28 cellular contexts compared by ENCODE assay signal in the genomic region with DNA sequence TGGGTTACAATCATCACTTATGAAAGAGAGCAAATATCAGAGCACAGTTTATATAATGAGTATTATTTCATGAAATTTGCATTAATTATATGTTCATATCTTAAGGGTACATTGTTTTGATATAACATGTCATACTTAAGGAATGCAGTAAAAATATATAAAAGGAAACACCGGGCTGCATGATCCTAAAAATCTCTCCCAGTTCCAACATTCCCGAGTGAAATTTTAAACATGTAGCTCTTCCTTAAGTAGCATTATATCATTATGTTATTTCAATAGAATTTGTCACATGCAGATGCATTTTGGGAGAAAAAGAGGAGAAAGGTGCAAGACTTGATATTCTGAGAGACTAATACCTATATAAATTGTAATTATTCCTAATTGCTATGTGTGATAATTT.
"Had no signal": no experiment of that assay in that cellular context is flagged by ENCODE, and none has a peak within 500 bp of the region (broad histone marks: within the 10 kb centered on the region; RNA-seq: fewer than 3 reads in every experiment).

No MANE protein-coding gene starts in this region.

- H3K27me3 Mint-ChIP-seq: naive B cell; progenitor cell of endocrine pancreas; stimulated activated naive B cell treated with anti-CD40 and anti-IgM and Interleukin-4, amounts not matched to agents 10 μg/mL and 1 μg/mL and 100 μg/mL, for 72 hours had no signal

- H3K36me3 ChIP-seq: left lung, lower lobe of right lung, ovary, right atrium auricular region, right lobe of liver, stomach, tibial artery, upper lobe of right lung had no signal

- FAIRE-seq: islet of Langerhans, kidney, urothelium cell line had no signal

- H3K27ac Mint-ChIP-seq: immature natural killer cell; naive B cell; natural killer cell; nephron progenitor cell; progenitor cell of endocrine pancreas; stimulated activated naive B cell treated with anti-CD40 and anti-IgM and Interleukin-4, amounts not matched to agents 10 μg/mL and 1 μg/mL and 100 μg/mL, for 72 hours had no signal

- H3K36me3 Mint-ChIP-seq: immature natural killer cell; naive B cell; natural killer cell; stimulated activated naive B cell treated with anti-CD40 and anti-IgM and Interleukin-4, amounts not matched to agents 10 μg/mL and 1 μg/mL and 100 μg/mL, for 72 hours had no signal

- H3K9me3 ChIP-seq: left lung, lower lobe of right lung, ovary, right atrium auricular region, right lobe of liver, stomach, testis, tibial artery, upper lobe of right lung had no signal

- H3K4me3 ChIP-seq: left lung, lower lobe of right lung, ovary, right atrium auricular region, right lobe of liver, stomach, testis, tibial artery, upper lobe of right lung had no signal

- H3K4me1 ChIP-seq: left lung, lower lobe of right lung, right lobe of liver, testis, upper lobe of right lung had no signal

- H3K4me3 Mint-ChIP-seq: immature natural killer cell; naive B cell; natural killer cell; nephron progenitor cell; stimulated activated naive B cell treated with anti-CD40 and anti-IgM and Interleukin-4, amounts not matched to agents 10 μg/mL and 1 μg/mL and 100 μg/mL, for 72 hours had no signal

- H3K27ac ChIP-seq: left lung, lower lobe of right lung, ovary, right atrium auricular region, right lobe of liver, stomach, testis, tibial artery, upper lobe of right lung had no signal

- H3K4me1 Mint-ChIP-seq: immature natural killer cell; naive B cell; natural killer cell; stimulated activated naive B cell treated with anti-CD40 and anti-IgM and Interleukin-4, amounts not matched to agents 10 μg/mL and 1 μg/mL and 100 μg/mL, for 72 hours had no signal

- ATAC-seq: left colon; left lung; lower lobe of right lung; natural killer cell; right lobe of liver; stimulated activated naive B cell treated with anti-CD40 and anti-IgM and Interleukin-4, amounts not matched to agents 10 μg/mL and 1 μg/mL and 100 μg/mL, for 72 hours; stimulated activated naive CD8-positive, alpha-beta T cell treated with anti-CD3 and anti-CD28 coated beads, Interleukin-15, Interleukin-2, amounts not matched to agents 100 U/mL and 50 U/mL, for 24 hours; upper lobe of right lung had no signal

- DNase-seq: hypothalamus; immature natural killer cell; kidney; left colon; left lung; lower lobe of right lung; mammary epithelial cell; mesenchymal stem cell; naive B cell; natural killer cell; nephron progenitor cell; ovary; right lobe of liver; stimulated activated CD4-positive, alpha-beta T cell treated with anti-CD3 and anti-CD28 coated beads, Interleukin-12 subunit alpha, Interleukin-12 subunit beta, amount 100 ng/mL, for 4 hours; stimulated activated CD4-positive, alpha-beta T cell treated with anti-CD3 and anti-CD28 coated beads, Interleukin-15, amount 100 ng/mL, for 24 hours; stimulated activated CD4-positive, alpha-beta T cell treated with anti-CD3 and anti-CD28 coated beads, Interleukin-2, amount 100 ng/mL, for 24 hours; stimulated activated CD4-positive, alpha-beta T cell treated with anti-CD3 and anti-CD28 coated beads, Interleukin-4, amount 100 ng/mL, for 1 hour; stimulated activated naive B cell treated with anti-CD40 and anti-IgM and Interleukin-4, amounts not matched to agents 10 μg/mL and 1 μg/mL and 100 μg/mL, for 72 hours; stimulated activated naive CD8-positive, alpha-beta T cell treated with anti-CD3 and anti-CD28 coated beads, Interleukin-15, Interleukin-2, amounts not matched to agents 100 U/mL and 50 U/mL, for 24 hours; stomach; testis; tibial artery; trophoblast cell; upper lobe of right lung had no signal

- H3K27me3 ChIP-seq: left lung, ovary, right atrium auricular region, right lobe of liver, stomach, testis, tibial artery, upper lobe of right lung had no signal

- H3K9me3 Mint-ChIP-seq: nephron progenitor cell; stimulated activated naive B cell treated with anti-CD40 and anti-IgM and Interleukin-4, amounts not matched to agents 10 μg/mL and 1 μg/mL and 100 μg/mL, for 72 hours had no signal
